ENCODE assay signal across 18 cellular contexts in the genomic region with DNA sequence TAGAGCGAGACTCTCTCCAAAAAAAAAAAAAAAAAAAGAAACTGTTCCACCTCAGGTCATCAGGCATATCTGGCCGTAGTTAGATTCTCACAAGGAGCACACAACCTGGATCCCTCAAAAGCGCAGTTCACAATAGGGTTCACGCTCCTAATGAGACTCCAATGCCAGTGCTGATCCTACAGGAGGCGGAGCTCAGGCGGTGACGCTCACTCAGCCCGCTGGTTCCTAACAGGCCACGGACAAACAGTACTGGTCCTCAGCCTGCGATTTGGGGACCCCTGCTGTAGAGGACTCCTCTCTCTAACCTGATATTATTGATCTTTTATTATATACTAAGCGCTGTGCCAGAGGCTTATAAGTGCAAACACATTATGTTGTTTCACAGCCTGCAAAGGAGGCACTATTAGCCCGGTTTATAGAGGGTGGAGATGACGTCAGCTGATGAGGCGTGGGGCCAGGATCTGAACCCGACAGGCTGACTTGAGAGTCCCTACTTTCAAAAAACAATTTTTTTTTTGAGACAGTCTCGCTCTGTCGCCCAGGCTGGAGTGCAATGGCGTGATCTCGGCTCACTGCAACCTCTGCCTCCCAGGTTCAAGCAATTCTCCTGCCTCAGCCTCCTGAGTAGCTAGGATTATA. TPM values are rescaled to one million over a fixed set of nuclear protein-coding genes. Genes with fewer than 3 reads are reported as not detected.
DNase-seq lines count a peak whose midpoint lies in the region; ATAC-seq, FAIRE-seq and TF ChIP-seq lines count a peak whose summit lies in the region.
"Had no signal": no experiment of that assay in that cellular context is flagged by ENCODE, and none has a peak within 500 bp of the region (broad histone marks: within the 10 kb centered on the region; RNA-seq: fewer than 3 reads in every experiment).

No MANE protein-coding gene starts in this region.

- H2BK15ac ChIP-seq in IMR-90 (ENCODE audit: low read depth, low read length) (no peak overlapping the region), H1 (ENCODE audit: low read length) (no peak overlapping the region)

- H3K14ac ChIP-seq in IMR-90 (replicated peaks; ENCODE audit: low read depth, low read length) (no peak overlapping the region), H1 (ENCODE audit: insufficient read length) (no peak overlapping the region)

- TF ChIP-seq CTCF in IMR-90 (conservative IDR thresholded peaks at IDR 0.05; ENCODE audit: low read depth, low read length) (no peak), H1 (IDR thresholded peaks at IDR 0.05; ENCODE audit: control extremely low read depth in 1 of 3, insufficient read depth in 1 of 3, low read depth in 1 of 3, low read length in 3 of 3) (no peak), thyroid gland (IDR thresholded peaks at IDR 0.05) (no peak)

- no peak overlapping the region for H2BK12ac ChIP-seq in H1 (ENCODE audit: low read depth, low read length)

- TF ChIP-seq POLR2A in IMR-90 (IDR thresholded peaks at IDR 0.05; ENCODE audit: low read depth, low read length) = no peak
- no peak for TF ChIP-seq POLR2A in H1 (IDR thresholded peaks at IDR 0.05; ENCODE audit: control extremely low read depth in 1 of 2, low read depth in 2 of 2, low read length in 2 of 2)
- TF ChIP-seq POLR2A in thyroid gland (IDR thresholded peaks at IDR 0.05) = no peak

- WGBS in IMR-90 (ENCODE audit: extremely low coverage in 2 of 2, insufficient read length in 1 of 2), 2 experiments = 100% methylated on average over 2 of the region's 19 CpGs; no CpG with 5 or more reads in 1 of the 2 experiments
- 78% methylated on average over 18 of the region's 19 CpGs; no CpG with 5 or more reads in 1 of the 2 experiments for WGBS in H1 (ENCODE audit: extremely low coverage in 1 of 2, insufficient coverage in 1 of 2, insufficient read length in 1 of 2, insufficient replicate concordance in 2 of 2, low coverage in 1 of 2, low lambda C conversion rate in 2 of 2, missing lambda C conversion rate in 1 of 2), 2 experiments
- 53 to 54% methylated on average over 19 of the region's 19 CpGs for WGBS in thyroid gland, 2 donors

- peak; percentile 63 for DNase-seq in left ventricle myocardium superior
- no peak for DNase-seq in cardiac septum (ENCODE audit: low spot score)
- no peak for DNase-seq in IMR-90
- DNase-seq in H1 (ENCODE audit: low read depth in 1 of 2, low spot score in 2 of 2) = peak in 1 of 2 experiments; percentile 48
- DNase-seq in thyroid gland = peak; percentile 83
- DNase-seq in NCI-H226 = no peak
- DNase-seq in GM19240 (ENCODE audit: insufficient read length, low spot score) = no peak
- DNase-seq in AG20443 (ENCODE audit: low spot score) = no peak
- DNase-seq: activated CD4-positive, alpha-beta T cell treated with anti-CD3 and anti-CD28 coated beads, Interleukin-2, amount 50 U/mL, for 4 hours; activated gamma-delta T cell; CD8-positive, alpha-beta T cell; gastrocnemius medialis; NCI-H1436 treated with DMSO at 0.1 percent for 48 hours; NCI-H510A treated with DMSO at 0.1 percent for 48 hours; T-helper 17 cell; WERI-Rb-1 had no signal

- POLR2A ChIA-PET in IMR-90 (lab: Charles Lee; ENCODE audit: unreplicated experiment) = no interaction called here
- POLR2A ChIA-PET in H1 (lab: Charles Lee; ENCODE audit: partially characterized antibody) = interaction anchor here (0.6 kb wide), 1 partner anchor 15 kb away, joined by 4 read pairs; no protein-coding TSS in a partner anchor

- no peak for ATAC-seq in left ventricle myocardium superior
- no peak for ATAC-seq in IMR-90 (ENCODE audit: low read depth)
- ATAC-seq: CD8-positive, alpha-beta T cell; gastrocnemius medialis; stimulated activated memory B cell treated with anti-CD40 and anti-IgM and Interleukin-4, amounts not matched to agents 10 μg/mL and 1 μg/mL and 100 μg/mL, for 72 hours; T-helper 17 cell had no signal

- H3K9me3 ChIP-seq in IMR-90 (ENCODE audit: control insufficient read depth, insufficient read depth, low read length) = no peaks in the 10 kb centered on the region
- no peaks in the 10 kb centered on the region for H3K9me3 ChIP-seq in H1 (ENCODE audit: insufficient read depth in 2 of 2, low read depth in 1 of 2, low read length in 1 of 2)
- H3K9me3 ChIP-seq in thyroid gland = no peaks in the 10 kb centered on the region
- H3K9me3 ChIP-seq: gastrocnemius medialis, thoracic aorta had no signal

- intact Hi-C loops in left ventricle myocardium superior (cut with micrococcal nuclease) (no loop called here), cardiac septum (cut with DNase I) (no loop called here), IMR-90 (cut with micrococcal nuclease) (no loop called here), thyroid gland (cut with DNase I) (no loop called here)

- H3K4ac ChIP-seq in IMR-90 (ENCODE audit: low read depth, low read length) = no peak overlapping the region
- no peak overlapping the region for H3K4ac ChIP-seq in H1 (replicated peaks; ENCODE audit: insufficient read length, low read depth, low read length)

- no peak for TF ChIP-seq EP300 in H1 (IDR thresholded peaks at IDR 0.05; ENCODE audit: borderline replicate concordance in 1 of 2, low read depth in 2 of 2, low read length in 2 of 2)

- no peaks in the 10 kb centered on the region for H3K36me3 ChIP-seq in IMR-90 (ENCODE audit: control insufficient read depth, insufficient read depth, low read length)
- no peaks in the 10 kb centered on the region for H3K36me3 ChIP-seq in H1 (ENCODE audit: control insufficient read depth in 2 of 4, insufficient read depth in 4 of 4, low read length in 3 of 4)
- no peaks in the 10 kb centered on the region for H3K36me3 ChIP-seq in thyroid gland
- H3K36me3 ChIP-seq: gastrocnemius medialis, thoracic aorta, WERI-Rb-1 had no signal

- H3K79me1 ChIP-seq in IMR-90 (ENCODE audit: low read depth in 1 of 2, low read length in 2 of 2) (peaks cover 0 to 7% of the 10 kb centered on the region in 2 experiments; a peak in 1 of 4 replicates), H1 (ENCODE audit: low read depth, low read length) (no peaks in the 10 kb centered on the region)

- H2AK5ac ChIP-seq in IMR-90 (ENCODE audit: low read depth, low read length) (peak overlapping the region; percentile 13; the same call in 1 of the 2 replicates), H1 (ENCODE audit: low read depth, low read length) (no peak overlapping the region)

- H3K23me2 ChIP-seq in H1 (ENCODE audit: low read depth, low read length) = peaks cover 4% of the 10 kb centered on the region

- no peak overlapping the region for H2AK9ac ChIP-seq in IMR-90 (replicated peaks; ENCODE audit: low read depth, low read length, poor library complexity)

- dilution Hi-C loops in IMR-90 (cut with HindIII; ENCODE audit: low sequenced_read_pairs, unreplicated experiment) = no loop called here

- no peaks in the 10 kb centered on the region for H3K79me2 ChIP-seq in H1 (ENCODE audit: control insufficient read depth in 1 of 2, insufficient read depth in 2 of 2, low read length in 2 of 2)

- FAIRE-seq in H1 (lab: Jason Lieb, UNC) = no peak

- H3K4me3 ChIP-seq in IMR-90 (ENCODE audit: insufficient read depth, low read depth, low read length) (no peak overlapping the region), H1 (ENCODE audit: extremely low read depth in 1 of 4, insufficient read depth in 2 of 4, low read depth in 3 of 4, low read length in 4 of 4) (no peak overlapping the region), thyroid gland (replicated peaks in 1 of 3) (no peak overlapping the region)
- H3K4me3 ChIP-seq: gastrocnemius medialis, thoracic aorta had no signal

- H4K20me1 ChIP-seq in IMR-90 (ENCODE audit: insufficient read depth, low read length) (no peaks in the 10 kb centered on the region), H1 (replicated peaks in 1 of 2; ENCODE audit: control insufficient read depth in 1 of 2, insufficient read depth in 2 of 2, low read length in 2 of 2) (no peaks in the 10 kb centered on the region)

- H4K8ac ChIP-seq in IMR-90 (ENCODE audit: low read depth in 2 of 2, low read length in 2 of 2) = no peak overlapping the region
- peak overlapping the region; percentile 62; the same call in 1 of the 2 replicates for H4K8ac ChIP-seq in H1 (ENCODE audit: extremely low read depth, insufficient read depth, low read length)

- H3K9ac ChIP-seq in IMR-90 (ENCODE audit: low read depth, low read length) = no peak overlapping the region
- H3K9ac ChIP-seq in H1 (replicated peaks in 1 of 4; ENCODE audit: extremely low read depth in 1 of 4, low read depth in 3 of 4, low read length in 3 of 4) = no peak overlapping the region

- no peak overlapping the region for H3K23ac ChIP-seq in IMR-90 (ENCODE audit: low read depth, low read length)
- H3K23ac ChIP-seq in H1 (ENCODE audit: insufficient read length) = no peak overlapping the region

- H3K4me1 ChIP-seq in IMR-90 (ENCODE audit: control insufficient read depth, insufficient read depth, low read length) (peaks cover 16% of the 10 kb centered on the region), H1 (replicated peaks in 1 of 4; ENCODE audit: control insufficient read depth in 3 of 4, insufficient read depth in 4 of 4, low read length in 3 of 4) (peaks cover 0 to 4% (median under 1%) of the 10 kb centered on the region in 4 experiments; a peak in 2 of 7 replicates), thyroid gland (peaks cover 0 to 17% of the 10 kb centered on the region in 2 donors)

- CTCF ChIA-PET in IMR-90 (lab: Yijun Ruan, JAX) = no interaction called here
- CTCF ChIA-PET in H1 (lab: Charles Lee; ENCODE audit: partially characterized antibody) = interaction anchor here (0.7 to 0.9 kb wide), 3 partner anchors 9 to 143 kb away, joined by 3 to 4 read pairs (median 3); no protein-coding TSS in a partner anchor

- H2BK5ac ChIP-seq in IMR-90 (ENCODE audit: low read depth, low read length, poor library complexity, severe bottlenecking) (no peak overlapping the region), H1 (ENCODE audit: low read depth, low read length) (no peak overlapping the region)

- H3K4me2 ChIP-seq in IMR-90 (ENCODE audit: low read depth, low read length) = no peak overlapping the region
- no peak overlapping the region for H3K4me2 ChIP-seq in H1 (ENCODE audit: insufficient read depth in 1 of 2, low read depth in 2 of 2, low read length in 2 of 2)

- no peak for TF ChIP-seq RAD21 in IMR-90 (IDR thresholded peaks at IDR 0.05; ENCODE audit: low read length)
- TF ChIP-seq RAD21 in H1 (IDR thresholded peaks at IDR 0.05 in 1 of 2, conservative IDR thresholded peaks at IDR 0.05 in 1 of 2; ENCODE audit: low read depth in 2 of 2, low read length in 2 of 2) = no peak

- BruUV-seq in IMR-90 (replicated peaks; lab: Mats Ljungman, UMichigan) = no TSS peak

- in situ Hi-C loops in IMR-90 (cut with MboI; ENCODE audit: low sequenced_read_pairs) = no loop called here

- H2BK120ac ChIP-seq in IMR-90 (ENCODE audit: low read depth, low read length) (no peak overlapping the region), H1 (replicated peaks; ENCODE audit: low read depth, low read length) (no peak overlapping the region)

- H3K56ac ChIP-seq in IMR-90 (ENCODE audit: extremely low read depth, insufficient read depth, low read length) = no peak overlapping the region
- H3K56ac ChIP-seq in H1 (replicated peaks; ENCODE audit: insufficient read length, low read depth, low read length) = no peak overlapping the region

- H4K91ac ChIP-seq in IMR-90 (ENCODE audit: insufficient read depth, low read depth, low read length) (no peak overlapping the region), H1 (replicated peaks; ENCODE audit: insufficient read length, low read length) (no peak overlapping the region)

- H4K5ac ChIP-seq in IMR-90 (ENCODE audit: low read depth, low read length) = no peak overlapping the region
- H4K5ac ChIP-seq in H1 (ENCODE audit: insufficient read length, low read depth, low read length) = no peak overlapping the region

- H3K27ac ChIP-seq in IMR-90 (ENCODE audit: insufficient read depth, low read length) = no peak overlapping the region
- H3K27ac ChIP-seq in H1 (ENCODE audit: low read depth, low read length) = no peak overlapping the region
- peak overlapping the region in 1 of 3 donors; percentile 3 for H3K27ac ChIP-seq in thyroid gland
- H3K27ac ChIP-seq: gastrocnemius medialis, thoracic aorta, WERI-Rb-1 had no signal

- H2AFZ ChIP-seq in IMR-90 (replicated peaks; ENCODE audit: low read length, poor library complexity) (peak overlapping the region; percentile 81), H1 (ENCODE audit: low read length) (peak overlapping the region; percentile 90)

- H3K18ac ChIP-seq in IMR-90 (ENCODE audit: low read depth, low read length) (no peak overlapping the region), H1 (ENCODE audit: extremely low read depth, low read length) (no peak overlapping the region; the same call in 1 of the 2 replicates)

- H3K27me3 ChIP-seq in IMR-90 (ENCODE audit: control insufficient read depth, insufficient read depth, low read length) (no peaks in the 10 kb centered on the region), H1 (replicated peaks in 1 of 4; ENCODE audit: control insufficient read depth in 3 of 4, extremely low read depth in 1 of 4, insufficient read depth in 3 of 4, low read length in 3 of 4) (peaks cover 0 to 9% (median 7%) of the 10 kb centered on the region in 4 experiments; a peak in 5 of 7 replicates), thyroid gland (no peaks in the 10 kb centered on the region)
- H3K27me3 ChIP-seq: gastrocnemius medialis had no signal

- H2BK20ac ChIP-seq in IMR-90 (ENCODE audit: low read depth, low read length) (no peak overlapping the region), H1 (ENCODE audit: low read length) (no peak overlapping the region)

- H3K9me1 ChIP-seq in IMR-90 (ENCODE audit: insufficient read depth, low read length) = peaks cover 16% of the 10 kb centered on the region

RNA-seq across cellular contexts. Expression of gene MAFF, which starts 4.9 kb away (rescaled TPM):
- 5.3 TPM for total RNA-seq in left ventricle myocardium superior
- 9.8 TPM for total RNA-seq in cardiac septum
- total RNA-seq in IMR-90 (2012; rRNA removed) = 18.3 and 24.2 TPM in 2 replicates
- polyA plus RNA-seq in IMR-90 (2012; rRNA removed) = 25.9 and 29.5 TPM in 2 replicates
- 31.9 and 44.3 TPM in 2 replicates for polyA plus RNA-seq in IMR-90 (2012; cell fraction: cytosol; rRNA removed)
- polyA plus RNA-seq in IMR-90 (2012; cell fraction: nucleus; rRNA removed; ENCODE audit: low replicate concordance) = 60.3 and 64.4 TPM in 2 replicates
- total RNA-seq in H1 (2021; fragmentation: NEBNext Ultra II Directional; extraction: Animal tissue kit (Norgen Biotek cat#: 25700)) = 6.2 and 6.3 TPM in 2 replicates
- 1.5 and 2.4 TPM in 2 replicates for polyA plus RNA-seq in H1 (2011; rRNA removed)
- 2.9 TPM for polyA plus RNA-seq in H1 (2011; cell fraction: cytosol; rRNA removed)
- polyA plus RNA-seq in H1 (2011; cell fraction: nucleus; rRNA removed) = 2.1 TPM
- polyA plus RNA-seq in H1 (2012, experiment 1 of 2) = 3.3 to 4.4 TPM (median 4.0 TPM) in 4 replicates
- 4.4 TPM for polyA plus RNA-seq in H1 (2012, experiment 2 of 2)
- polyA plus RNA-seq in H1 (2013, experiment 1 of 2) = 4.0 TPM
- 4.0 TPM for polyA plus RNA-seq in H1 (2013, experiment 2 of 2)
- 1.0 and 1.3 TPM in 2 replicates for polyA minus RNA-seq in H1 (2011; rRNA and poly(A)+ RNA removed)
- 3.1 TPM for polyA minus RNA-seq in H1 (2011; cell fraction: cytosol; rRNA and poly(A)+ RNA removed)
- 4.4 TPM for polyA minus RNA-seq in H1 (2011; cell fraction: nucleus; rRNA and poly(A)+ RNA removed)
- 100 to 1,000 TPM in 1 of 4 donors, 10 to 100 TPM in 3; 13.1 to 111 (median 24.6) TPM for total RNA-seq in thyroid gland

RNA-seq across cellular contexts. Expression of gene PLA2G6, which starts 15.3 kb away (rescaled TPM):
- total RNA-seq in left ventricle myocardium superior (17.0 TPM), cardiac septum (12.5 TPM), IMR-90 (2012; rRNA removed) (3.9 and 6.1 TPM in 2 replicates), thyroid gland (100 to 1,000 TPM; 106 to 122 (median 112) TPM)
- polyA plus RNA-seq in IMR-90 (2012; rRNA removed) (10.3 TPM in 2 replicates), H1 (2011; rRNA removed) (21.0 and 36.0 TPM in 2 replicates)
- polyA plus RNA-seq in IMR-90 (2012; cell fraction: cytosol; rRNA removed) = 2.1 and 4.1 TPM in 2 replicates
- 109 and 145 TPM in 2 replicates for polyA plus RNA-seq in IMR-90 (2012; cell fraction: nucleus; rRNA removed; ENCODE audit: low replicate concordance)
- 13.2 and 14.2 TPM in 2 replicates for total RNA-seq in H1 (2021; fragmentation: NEBNext Ultra II Directional; extraction: Animal tissue kit (Norgen Biotek cat#: 25700))
- polyA plus RNA-seq in H1 (2011; cell fraction: cytosol; rRNA removed) = 22.6 TPM
- 133 TPM for polyA plus RNA-seq in H1 (2011; cell fraction: nucleus; rRNA removed)
- polyA plus RNA-seq in H1 (2012, experiment 1 of 2) = 12.9 to 21.4 TPM (median 16.6 TPM) in 4 replicates
- polyA plus RNA-seq in H1 (2012, experiment 2 of 2) = 9.4 TPM
- 8.7 TPM for polyA plus RNA-seq in H1 (2013, experiment 1 of 2)
- polyA plus RNA-seq in H1 (2013, experiment 2 of 2) = 7.3 TPM
- polyA minus RNA-seq in H1 (2011; rRNA and poly(A)+ RNA removed) = 43.1 and 49.8 TPM in 2 replicates
- polyA minus RNA-seq in H1 (2011; cell fraction: cytosol; rRNA and poly(A)+ RNA removed) = 21.7 TPM
- 103 TPM for polyA minus RNA-seq in H1 (2011; cell fraction: nucleus; rRNA and poly(A)+ RNA removed)

Comparison
In these comparisons a context has a peak if more than half of its experiments do, and no peak if none do; other contexts are left out.
1. DNase-seq: peak in left ventricle myocardium superior (single experiment) and thyroid gland (2 of 2); none in cardiac septum (single experiment), IMR-90 (single experiment), NCI-H226 (single experiment), GM19240 (single experiment) and AG20443 (single experiment).